Comparison of ENCODE assay signal across 19 cellular contexts in genomic region chr17:28145348-28145747, GRCh38.
DNase-seq lines count a peak whose midpoint lies in the region; ATAC-seq, FAIRE-seq and TF ChIP-seq lines count a peak whose summit lies in the region.
"Had no signal": no experiment of that assay in that cellular context is flagged by ENCODE, and none has a peak within 500 bp of the region (broad histone marks: within the 10 kb centered on the region; RNA-seq: fewer than 3 reads in every experiment).

No MANE protein-coding gene starts in this region.

- DNase-seq in A673 (ENCODE audit: low spot score) (peak; percentile 50), H54 (ENCODE audit: insufficient read length, low spot score) (peak; percentile 2), SK-N-SH (no peak), fibroblast of peridontal ligament (ENCODE audit: extremely low read depth) (peak; percentile 8), heart left ventricle (no peak), 8988T (no peak)
- DNase-seq in naive thymus-derived CD8-positive, alpha-beta T cell, result no peak
- DNase-seq: activated naive CD4-positive, alpha-beta T cell treated with anti-CD3 and anti-CD28 coated beads, Interleukin-2, amount 50 U/mL, for 16 hours; activated T-cell treated with anti-CD3 and anti-CD28 coated beads, Interleukin-2, amount 50 U/mL, for 24 hours; effector CD4-positive, alpha-beta T cell; KBM-7; left colon; stimulated activated CD4-positive, alpha-beta T cell treated with anti-CD3 and anti-CD28 coated beads, Interleukin-1b, Interleukin-23, amount 100 ng/mL, for 48 hours had no signal

- H2AFZ ChIP-seq in SK-N-SH (ENCODE audit: low read depth), result no peak overlapping the region

- H3K9me3 ChIP-seq in A673 (ENCODE audit: low read depth, low read length, poor library complexity, severe bottlenecking), result no peaks in the 10 kb centered on the region
- H3K9me3 ChIP-seq in SK-N-SH, result no peaks in the 10 kb centered on the region
- H3K9me3 ChIP-seq in heart left ventricle, result no peaks in the 10 kb centered on the region

- BruUV-seq in A673 (replicated peaks; lab: Mats Ljungman, UMichigan), result no TSS peak

- CTCF ChIA-PET in A673 (lab: Charles Lee), result no interaction called here
- CTCF ChIA-PET in SK-N-SH (lab: Yijun Ruan, JAX), result interaction anchor here (0.9 kb wide), 1 partner anchor 253 kb away, joined by 3 read pairs; no protein-coding TSS in a partner anchor

- H4K20me1 ChIP-seq in SK-N-SH (ENCODE audit: insufficient read depth), result no peaks in the 10 kb centered on the region

- intact Hi-C loops in A673 (cut with micrococcal nuclease; ENCODE audit: unreplicated experiment), result no loop called here
- intact Hi-C loops in heart left ventricle (cut with DNase I), result loop anchor here in 3 of 10 donors (10.0 kb wide), 3 partner anchors 101 to 341 kb away; partner anchors contain the start of genes LYRM9 (in 1 of the 3), NLK (in 1 of the 3) and NOS2 (in 1 of the 3)

- H3K4me1 Mint-ChIP-seq in naive thymus-derived CD8-positive, alpha-beta T cell, result peaks cover 0 to 2% (median 0%) of the 10 kb centered on the region in 4 donors

- H3K4me3 Mint-ChIP-seq in naive thymus-derived CD8-positive, alpha-beta T cell, result no peak overlapping the region
- H3K4me3 Mint-ChIP-seq: activated T-cell treated with anti-CD3 and anti-CD28 coated beads, Interleukin-2, amount 50 U/mL, for 24 hours had no signal

- no peak for FAIRE-seq in H54 (lab: Jason Lieb, UNC)
- FAIRE-seq: bronchial epithelial cell, GM12891 had no signal

- H3K27me3 Mint-ChIP-seq in naive thymus-derived CD8-positive, alpha-beta T cell, result no peaks in the 10 kb centered on the region
- H3K27me3 Mint-ChIP-seq: activated T-cell treated with anti-CD3 and anti-CD28 coated beads, Interleukin-2, amount 50 U/mL, for 24 hours had no signal

- H3K9me3 Mint-ChIP-seq in naive thymus-derived CD8-positive, alpha-beta T cell, result no peaks in the 10 kb centered on the region
- H3K9me3 Mint-ChIP-seq: activated T-cell treated with anti-CD3 and anti-CD28 coated beads, Interleukin-2, amount 50 U/mL, for 24 hours had no signal

- TF ChIP-seq RAD21 in SK-N-SH (IDR thresholded peaks at IDR 0.05; ENCODE audit: low read length), result no peak

- H3K9me2 ChIP-seq in SK-N-SH, result no peaks in the 10 kb centered on the region

- no peak overlapping the region for H3K27ac Mint-ChIP-seq in naive thymus-derived CD8-positive, alpha-beta T cell
- H3K27ac Mint-ChIP-seq: activated T-cell treated with anti-CD3 and anti-CD28 coated beads, Interleukin-2, amount 50 U/mL, for 24 hours had no signal

- no peaks in the 10 kb centered on the region for H3K4me1 ChIP-seq in A673 (ENCODE audit: insufficient read depth, low read length, poor library complexity, severe bottlenecking)
- peaks cover 0 to 11% of the 10 kb centered on the region in 2 experiments; a peak in 1 of 4 replicates for H3K4me1 ChIP-seq in SK-N-SH (ENCODE audit: control insufficient read depth in 1 of 2, insufficient read depth in 2 of 2, low read depth in 1 of 2, low read length in 1 of 2)
- peaks cover 0 to 14% (median 0%) of the 10 kb centered on the region in 12 donors for H3K4me1 ChIP-seq in heart left ventricle

- no peaks in the 10 kb centered on the region for H3K79me2 ChIP-seq in SK-N-SH (ENCODE audit: insufficient read depth)

- H3K4me3 ChIP-seq in A673 (ENCODE audit: low read depth, low read length, poor library complexity, severe bottlenecking) (no peak overlapping the region), SK-N-SH (ENCODE audit: low read depth in 2 of 2, low read length in 1 of 2) (no peak overlapping the region), heart left ventricle (no peak overlapping the region)

- H3K27me3 ChIP-seq in A673 (replicated peaks; ENCODE audit: insufficient read depth, low read depth, low read length, poor library complexity), result no peaks in the 10 kb centered on the region
- H3K27me3 ChIP-seq in SK-N-SH (ENCODE audit: insufficient read depth), result no peaks in the 10 kb centered on the region
- H3K27me3 ChIP-seq in heart left ventricle, result no peaks in the 10 kb centered on the region

- 58% methylated on average over 2 of the region's 2 CpGs for WGBS in SK-N-SH (ENCODE audit: low lambda C conversion rate)
- WGBS in heart left ventricle, 4 donors, result 43 to 65% (median 61%) methylated on average over 2 of the region's 2 CpGs

- TF ChIP-seq POLR2A in H54 (IDR thresholded peaks at IDR 0.05; ENCODE audit: low read depth, low read length), result no peak
- no peak for TF ChIP-seq POLR2A in heart left ventricle (IDR thresholded peaks at IDR 0.05)

- H3K9ac ChIP-seq in SK-N-SH, result no peak overlapping the region

- H3K27ac ChIP-seq in A673 (ENCODE audit: low read depth, low read length, poor library complexity, severe bottlenecking) (no peak overlapping the region), SK-N-SH (ENCODE audit: low read depth in 2 of 2, low read length in 1 of 2) (peak overlapping the region in 1 of 2 experiments; percentile 35; a peak in 1 of 4 replicates), heart left ventricle (no peak overlapping the region)
- H3K27ac ChIP-seq: HL-60 had no signal

- ATAC-seq in heart left ventricle (no peak), HG02981 (IDR thresholded peaks at IDR 0.05; ENCODE audit: unreplicated experiment) (no peak)
- ATAC-seq in naive thymus-derived CD8-positive, alpha-beta T cell, result no peak
- ATAC-seq: left colon, Panc1, sciatic nerve had no signal

- POLR2A ChIA-PET in A673 (lab: Charles Lee; ENCODE audit: low non-redundant PET) (no interaction called here), SK-N-SH (lab: Yijun Ruan, JAX) (no interaction called here)
- POLR2A ChIA-PET in naive thymus-derived CD8-positive, alpha-beta T cell (lab: Charles Lee), result no interaction called here

- TF ChIP-seq EP300 in SK-N-SH (IDR thresholded peaks at IDR 0.05; ENCODE audit: borderline replicate concordance in 1 of 2, low read depth in 1 of 2, low read length in 1 of 2), result no peak

- peaks cover 10% of the 10 kb centered on the region for H3F3A ChIP-seq in SK-N-SH (replicated peaks; ENCODE audit: insufficient read depth)

- H3K36me3 Mint-ChIP-seq in naive thymus-derived CD8-positive, alpha-beta T cell, result peaks cover 7 to 21% (median 17%) of the 10 kb centered on the region in 3 donors

- no peak overlapping the region for H3K4me2 ChIP-seq in SK-N-SH

- no peaks in the 10 kb centered on the region for H3K36me3 ChIP-seq in A673 (ENCODE audit: insufficient read depth, low read length, poor library complexity, severe bottlenecking)
- peaks cover 11 to 19% of the 10 kb centered on the region in 2 experiments for H3K36me3 ChIP-seq in SK-N-SH (replicated peaks in 1 of 2; ENCODE audit: control insufficient read depth in 1 of 2, insufficient read depth in 2 of 2, low read length in 1 of 2)
- peaks cover 0 to 24% (median 4%) of the 10 kb centered on the region in 9 donors for H3K36me3 ChIP-seq in heart left ventricle

- TF ChIP-seq CTCF in A673 (conservative IDR thresholded peaks at IDR 0.05; ENCODE audit: low read depth, low read length) (no peak), SK-N-SH (IDR thresholded peaks at IDR 0.05) (no peak), heart left ventricle (IDR thresholded peaks at IDR 0.05) (no peak)

TF ChIP-seq in SK-N-SH, 30 proteins besides CTCF, POLR2A, EP300 and RAD21:
- TF ChIP-seq ZBTB33 (IDR thresholded peaks at IDR 0.05; ENCODE audit: borderline replicate concordance, low read depth), result no peak
- TF ChIP-seq, protein P1, sequence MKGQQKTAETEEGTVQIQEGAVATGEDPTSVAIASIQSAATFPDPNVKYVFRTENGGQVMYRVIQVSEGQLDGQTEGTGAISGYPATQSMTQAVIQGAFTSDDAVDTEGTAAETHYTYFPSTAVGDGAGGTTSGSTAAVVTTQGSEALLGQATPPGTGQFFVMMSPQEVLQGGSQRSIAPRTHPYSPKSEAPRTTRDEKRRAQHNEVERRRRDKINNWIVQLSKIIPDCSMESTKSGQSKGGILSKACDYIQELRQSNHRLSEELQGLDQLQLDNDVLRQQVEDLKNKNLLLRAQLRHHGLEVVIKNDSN (IDR thresholded peaks at IDR 0.05; ENCODE audit: borderline replicate concordance, low read depth), result no peak
- peak; percentile 8; the same call in 1 of the 2 replicates for TF ChIP-seq TCF12 (IDR thresholded peaks at IDR 0.05)
- no peak for TF ChIP-seq GATA2 (CRISPR knock-in tag; IDR thresholded peaks at IDR 0.05)
- TF ChIP-seq ELF1 (IDR thresholded peaks at IDR 0.05), result no peak
- TF ChIP-seq FOSL2 (IDR thresholded peaks at IDR 0.05; ENCODE audit: borderline replicate concordance, low read depth), result peak; percentile 21; the same call in 1 of the 2 replicates
- TF ChIP-seq, protein P2, sequence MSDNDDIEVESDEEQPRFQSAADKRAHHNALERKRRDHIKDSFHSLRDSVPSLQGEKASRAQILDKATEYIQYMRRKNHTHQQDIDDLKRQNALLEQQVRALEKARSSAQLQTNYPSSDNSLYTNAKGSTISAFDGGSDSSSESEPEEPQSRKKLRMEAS (IDR thresholded peaks at IDR 0.05; ENCODE audit: low read depth), result no peak
TF ChIP-seq in SK-N-SH: peak in this region for 2.

Comparison
In these comparisons a context has a peak if more than half of its experiments do, and no peak if none do; other contexts are left out.
1. DNase-seq: peak in A673 (single experiment), H54 (single experiment) and fibroblast of peridontal ligament (single experiment); none in SK-N-SH (single experiment), heart left ventricle (0 of 5), 8988T (single experiment) and naive thymus-derived CD8-positive, alpha-beta T cell (0 of 10).